ENCODE assay signal across 1 cellular context in the genomic region with DNA sequence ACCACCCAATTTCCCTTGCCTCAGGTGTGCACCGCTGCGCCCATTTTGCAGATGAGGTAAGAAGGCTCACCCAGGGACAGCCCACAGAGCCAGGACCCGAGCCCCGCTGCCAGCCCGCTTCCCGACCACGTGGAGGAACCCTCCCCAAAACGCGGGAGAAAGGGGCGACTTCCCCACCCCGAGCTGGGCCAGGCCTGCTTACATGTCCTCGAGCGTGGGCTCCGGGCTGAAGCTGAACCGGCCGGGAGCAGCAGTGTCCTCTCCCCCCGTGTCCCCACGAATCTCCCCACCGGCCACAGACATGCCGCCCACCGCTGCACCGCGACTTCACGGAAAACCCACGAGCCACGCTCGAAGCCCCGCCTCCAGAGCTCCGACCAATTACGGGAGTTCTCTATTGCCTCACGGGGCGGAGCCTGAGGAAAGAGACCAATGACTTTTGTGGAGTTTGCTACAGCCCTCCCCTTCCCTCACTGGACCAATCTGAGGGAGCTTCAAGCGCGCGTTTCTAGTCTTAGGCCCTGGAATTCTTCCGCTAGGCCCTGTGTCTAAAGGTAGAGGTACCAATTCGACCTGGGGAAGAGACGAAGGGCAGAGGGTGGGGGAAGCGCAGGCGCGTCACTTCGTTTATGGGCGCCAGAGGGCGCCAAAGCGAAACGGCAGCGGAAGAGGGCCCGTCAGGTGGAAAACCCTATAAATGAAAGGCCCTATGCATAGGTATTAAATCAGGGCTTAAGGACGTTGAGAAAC.
TF ChIP-seq lines count a peak whose summit lies in the region.

TSS of gene DCTPP1 (minus strand) at position 353 of the 750 bp plus-strand sequence. CDS start at position 303, 50 bp downstream.

TF ChIP-seq in HCT116, 20 proteins besides CTCF, POLR2A, EP300 and RAD21 (continued from another document):
- TF ChIP-seq, protein P1, sequence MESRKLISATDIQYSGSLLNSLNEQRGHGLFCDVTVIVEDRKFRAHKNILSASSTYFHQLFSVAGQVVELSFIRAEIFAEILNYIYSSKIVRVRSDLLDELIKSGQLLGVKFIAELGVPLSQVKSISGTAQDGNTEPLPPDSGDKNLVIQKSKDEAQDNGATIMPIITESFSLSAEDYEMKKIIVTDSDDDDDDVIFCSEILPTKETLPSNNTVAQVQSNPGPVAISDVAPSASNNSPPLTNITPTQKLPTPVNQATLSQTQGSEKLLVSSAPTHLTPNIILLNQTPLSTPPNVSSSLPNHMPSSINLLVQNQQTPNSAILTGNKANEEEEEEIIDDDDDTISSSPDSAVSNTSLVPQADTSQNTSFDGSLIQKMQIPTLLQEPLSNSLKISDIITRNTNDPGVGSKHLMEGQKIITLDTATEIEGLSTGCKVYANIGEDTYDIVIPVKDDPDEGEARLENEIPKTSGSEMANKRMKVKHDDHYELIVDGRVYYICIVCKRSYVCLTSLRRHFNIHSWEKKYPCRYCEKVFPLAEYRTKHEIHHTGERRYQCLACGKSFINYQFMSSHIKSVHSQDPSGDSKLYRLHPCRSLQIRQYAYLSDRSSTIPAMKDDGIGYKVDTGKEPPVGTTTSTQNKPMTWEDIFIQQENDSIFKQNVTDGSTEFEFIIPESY (IDR thresholded peaks at IDR 0.05; ENCODE audit: extremely low read depth, insufficient replicate concordance, low read length), result no peak
- no peak; the same call in 1 of the 2 replicates for TF ChIP-seq ELF1 (IDR thresholded peaks at IDR 0.05; ENCODE audit: borderline replicate concordance, low read depth)
- no peak for TF ChIP-seq ZNF274 (IDR thresholded peaks at IDR 0.05; ENCODE audit: low read depth, low read length)
- TF ChIP-seq TCF7L2 (IDR thresholded peaks at IDR 0.05; ENCODE audit: borderline replicate concordance, extremely low read depth, insufficient read depth, insufficient read length), result no peak
- TF ChIP-seq ZFX (IDR thresholded peaks at IDR 0.05), result 0 out of 2 replicates have a peak, but pooled peaks have one; percentile 79
- TF ChIP-seq POLR2AphosphoS5 (IDR thresholded peaks at IDR 0.05; ENCODE audit: low read depth, low read length), result peak; percentile 49
- TF ChIP-seq EZH2 (IDR thresholded peaks at IDR 0.05), result no peak
- TF ChIP-seq, protein P2, sequence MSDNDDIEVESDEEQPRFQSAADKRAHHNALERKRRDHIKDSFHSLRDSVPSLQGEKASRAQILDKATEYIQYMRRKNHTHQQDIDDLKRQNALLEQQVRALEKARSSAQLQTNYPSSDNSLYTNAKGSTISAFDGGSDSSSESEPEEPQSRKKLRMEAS (IDR thresholded peaks at IDR 0.05), result peak; percentile 92
- TF ChIP-seq SP1 (IDR thresholded peaks at IDR 0.05; ENCODE audit: low read depth), result peak; percentile 89
- peak; percentile 73 for TF ChIP-seq YY1 (IDR thresholded peaks at IDR 0.05; ENCODE audit: extremely low read depth, insufficient replicate concordance, low read depth, low read length)
- TF ChIP-seq, protein P3, sequence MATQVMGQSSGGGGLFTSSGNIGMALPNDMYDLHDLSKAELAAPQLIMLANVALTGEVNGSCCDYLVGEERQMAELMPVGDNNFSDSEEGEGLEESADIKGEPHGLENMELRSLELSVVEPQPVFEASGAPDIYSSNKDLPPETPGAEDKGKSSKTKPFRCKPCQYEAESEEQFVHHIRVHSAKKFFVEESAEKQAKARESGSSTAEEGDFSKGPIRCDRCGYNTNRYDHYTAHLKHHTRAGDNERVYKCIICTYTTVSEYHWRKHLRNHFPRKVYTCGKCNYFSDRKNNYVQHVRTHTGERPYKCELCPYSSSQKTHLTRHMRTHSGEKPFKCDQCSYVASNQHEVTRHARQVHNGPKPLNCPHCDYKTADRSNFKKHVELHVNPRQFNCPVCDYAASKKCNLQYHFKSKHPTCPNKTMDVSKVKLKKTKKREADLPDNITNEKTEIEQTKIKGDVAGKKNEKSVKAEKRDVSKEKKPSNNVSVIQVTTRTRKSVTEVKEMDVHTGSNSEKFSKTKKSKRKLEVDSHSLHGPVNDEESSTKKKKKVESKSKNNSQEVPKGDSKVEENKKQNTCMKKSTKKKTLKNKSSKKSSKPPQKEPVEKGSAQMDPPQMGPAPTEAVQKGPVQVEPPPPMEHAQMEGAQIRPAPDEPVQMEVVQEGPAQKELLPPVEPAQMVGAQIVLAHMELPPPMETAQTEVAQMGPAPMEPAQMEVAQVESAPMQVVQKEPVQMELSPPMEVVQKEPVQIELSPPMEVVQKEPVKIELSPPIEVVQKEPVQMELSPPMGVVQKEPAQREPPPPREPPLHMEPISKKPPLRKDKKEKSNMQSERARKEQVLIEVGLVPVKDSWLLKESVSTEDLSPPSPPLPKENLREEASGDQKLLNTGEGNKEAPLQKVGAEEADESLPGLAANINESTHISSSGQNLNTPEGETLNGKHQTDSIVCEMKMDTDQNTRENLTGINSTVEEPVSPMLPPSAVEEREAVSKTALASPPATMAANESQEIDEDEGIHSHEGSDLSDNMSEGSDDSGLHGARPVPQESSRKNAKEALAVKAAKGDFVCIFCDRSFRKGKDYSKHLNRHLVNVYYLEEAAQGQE (IDR thresholded peaks at IDR 0.05; ENCODE audit: low read depth), result no peak
- 0 out of 2 replicates have a peak, but pooled peaks have one; percentile 67 for TF ChIP-seq SIN3A (IDR thresholded peaks at IDR 0.05; ENCODE audit: low read depth)
